ENCODE assay signal across 8 cellular contexts in the genomic region with DNA sequence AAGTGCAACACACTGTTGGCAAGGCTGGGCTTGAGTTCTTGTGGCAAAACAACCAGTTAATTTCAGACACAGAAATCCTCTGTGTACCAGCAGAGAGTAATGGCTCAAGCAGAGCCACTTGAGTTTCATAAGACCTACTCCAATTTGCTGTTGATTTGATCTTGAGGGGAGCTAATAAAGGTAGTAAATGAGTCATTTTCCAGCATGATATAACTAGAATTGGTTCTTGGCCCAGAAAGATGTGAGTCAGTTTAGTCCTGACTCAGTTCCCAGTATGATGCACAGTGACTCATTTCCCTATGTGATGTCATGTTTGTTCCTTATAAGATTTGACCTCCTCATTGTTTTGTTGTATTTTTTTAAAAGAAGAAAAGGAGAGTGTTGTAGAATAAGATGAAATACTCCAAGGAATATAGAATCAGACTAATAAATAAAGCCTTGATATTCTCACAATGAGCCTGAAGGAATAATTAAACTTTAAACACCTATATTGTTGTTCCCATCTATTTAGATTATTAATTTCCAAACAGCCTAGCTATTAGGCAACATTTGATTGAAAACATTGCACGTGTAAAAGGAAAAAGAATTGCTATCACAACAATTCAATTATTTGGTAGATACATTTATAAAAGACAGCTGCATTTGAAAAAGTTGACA.
DNase-seq lines count a peak whose midpoint lies in the region; ATAC-seq and TF ChIP-seq lines count a peak whose summit lies in the region.

No MANE protein-coding gene starts in this region.

- peak overlapping the region; percentile 30 for H3K4me2 ChIP-seq in skeletal muscle satellite cell (ENCODE audit: low read length)

- DNase-seq in DMS53 treated with DMSO at 0.1 percent for 48 hours (lab: John Stamatoyannopoulos, UW; ENCODE audit: unreplicated experiment) (peak; percentile 82), T1000 (lab: John Stamatoyannopoulos, UW) (peak; percentile 61), fibroblast of pulmonary artery (ENCODE audit: low read depth) (peak; percentile 99)
- DNase-seq in stimulated activated naive CD4-positive, alpha-beta T cell (lab: John Stamatoyannopoulos, UW) = no peak

- no peaks in the 10 kb centered on the region for H3K36me3 ChIP-seq in skeletal muscle satellite cell (ENCODE audit: insufficient read depth, low read length)

- H3K27me3 ChIP-seq in skeletal muscle satellite cell (ENCODE audit: control insufficient read depth, insufficient read depth, low read length) = no peaks in the 10 kb centered on the region

- peaks cover 30% of the 10 kb centered on the region for H3K4me1 ChIP-seq in skeletal muscle satellite cell (ENCODE audit: control insufficient read depth, insufficient read depth, low read length)

- TF ChIP-seq CTCF in fibroblast of pulmonary artery (IDR thresholded peaks at IDR 0.05; ENCODE audit: low read length, missing control alignments) = no peak

- no peak overlapping the region for H3K4me3 ChIP-seq in fibroblast of pulmonary artery (replicated peaks; ENCODE audit: low read depth, low read length)
- no peak overlapping the region for H3K4me3 ChIP-seq in skeletal muscle satellite cell (ENCODE audit: low read length)

- peak overlapping the region; percentile 26 for H3K9ac ChIP-seq in skeletal muscle satellite cell (ENCODE audit: low read depth, low read length)

- ATAC-seq in GM19468 (IDR thresholded peaks at IDR 0.05; ENCODE audit: extremely low read depth, unreplicated experiment) (peak; percentile 72), HG03571 (IDR thresholded peaks at IDR 0.05; ENCODE audit: unreplicated experiment) (peak; percentile 77), GM19467 (IDR thresholded peaks at IDR 0.05; ENCODE audit: unreplicated experiment) (no peak)

- no peaks in the 10 kb centered on the region for H3K9me3 ChIP-seq in skeletal muscle satellite cell (replicated peaks; ENCODE audit: low read length)

Comparison
In these comparisons a context has a peak if more than half of its experiments do, and no peak if none do; other contexts are left out.
1. DNase-seq: peak in DMS53 treated with DMSO at 0.1 percent for 48 hours (single experiment), T1000 (single experiment) and fibroblast of pulmonary artery (single experiment); none in stimulated activated naive CD4-positive, alpha-beta T cell (0 of 6).